In genomic region chr3:15272431-15273196, GRCh38 we compare ENCODE assay signal across 11 cellular contexts. TPM values are rescaled to one million over a fixed set of nuclear protein-coding genes. Genes with fewer than 3 reads are reported as not detected.
A peak's percentile ranks its signal among the peaks of the same experiment; 100 is the strongest.
DNase-seq lines count a peak whose midpoint lies in the region; ATAC-seq, FAIRE-seq and TF ChIP-seq lines count a peak whose summit lies in the region.
"Had no signal": no experiment of that assay in that cellular context is flagged by ENCODE, and none has a peak within 500 bp of the region (broad histone marks: within the 10 kb centered on the region; RNA-seq: fewer than 3 reads in every experiment).

No MANE protein-coding gene starts in this region.

- no peak for TF ChIP-seq EP300 in H1 (IDR thresholded peaks at IDR 0.05; ENCODE audit: borderline replicate concordance in 1 of 2, low read depth in 2 of 2, low read length in 2 of 2)

- H3K9me3 ChIP-seq in OCI-LY7 (ENCODE audit: low read length) (no peaks in the 10 kb centered on the region), H1 (ENCODE audit: insufficient read depth in 2 of 2, low read depth in 1 of 2, low read length in 1 of 2) (no peaks in the 10 kb centered on the region), spleen (no peaks in the 10 kb centered on the region)

- ATAC-seq in HG02642 (IDR thresholded peaks at IDR 0.05; ENCODE audit: poor library complexity, unreplicated experiment), result no peak

- H4K20me1 ChIP-seq in OCI-LY7 (ENCODE audit: insufficient read depth, low read length), result no peaks in the 10 kb centered on the region
- peaks cover 2 to 3% of the 10 kb centered on the region in 2 experiments for H4K20me1 ChIP-seq in H1 (replicated peaks in 1 of 2; ENCODE audit: control insufficient read depth in 1 of 2, insufficient read depth in 2 of 2, low read length in 2 of 2)

- peak; percentile 40 to 53; a peak in 3 of 4 replicates for TF ChIP-seq RAD21 in H1 (IDR thresholded peaks at IDR 0.05 in 1 of 2, conservative IDR thresholded peaks at IDR 0.05 in 1 of 2; ENCODE audit: low read depth in 2 of 2, low read length in 2 of 2)

- H3K27me3 ChIP-seq in H1 (replicated peaks in 1 of 4; ENCODE audit: control insufficient read depth in 3 of 4, extremely low read depth in 1 of 4, insufficient read depth in 3 of 4, low read length in 3 of 4), result no peaks in the 10 kb centered on the region
- H3K27me3 ChIP-seq in spleen (replicated peaks in 1 of 7), result no peaks in the 10 kb centered on the region

- no peaks in the 10 kb centered on the region; the same call in 1 of the 2 replicates for H3K79me1 ChIP-seq in H1 (ENCODE audit: low read depth, low read length)

- FAIRE-seq in H1 (lab: Jason Lieb, UNC), result no peak

- H3K27me3 Mint-ChIP-seq in T-helper 2 cell treated with Interferon-gamma antibody and Interleukin-4, amounts not matched to agents 5 μg/mL and 100 μg/mL, for 36 hours (ENCODE audit: low read depth), result no peaks in the 10 kb centered on the region

- H3K4me2 ChIP-seq in OCI-LY7 (ENCODE audit: low read length), result peak overlapping the region; percentile 62
- no peak overlapping the region for H3K4me2 ChIP-seq in H1 (ENCODE audit: insufficient read depth in 1 of 2, low read depth in 2 of 2, low read length in 2 of 2)

- BruUV-seq in OCI-LY7 (replicated peaks; lab: Mats Ljungman, UMichigan), result no TSS peak

- no peak overlapping the region for H3K56ac ChIP-seq in H1 (replicated peaks; ENCODE audit: insufficient read length, low read depth, low read length)

- H3K4me1 ChIP-seq in OCI-LY7 (ENCODE audit: insufficient read depth, low read length, poor library complexity, severe bottlenecking) (peaks cover 29% of the 10 kb centered on the region), H1 (replicated peaks in 1 of 4; ENCODE audit: control insufficient read depth in 3 of 4, insufficient read depth in 4 of 4, low read length in 3 of 4) (peaks cover 0 to 3% (median 0%) of the 10 kb centered on the region in 4 experiments; a peak in 2 of 7 replicates), spleen (peaks cover 43 to 100% (median 82%) of the 10 kb centered on the region in 6 donors)

- intact Hi-C loops in OCI-LY7 (cut with micrococcal nuclease; ENCODE audit: unreplicated experiment), result no loop called here
- intact Hi-C loops in spleen (cut with DNase I; ENCODE audit: low total_unique reads), result loop anchor here (10.0 kb wide), 1 partner anchor 62 kb away; the partner anchor contains the start of gene SH3BP5

- no peak overlapping the region for H4K91ac ChIP-seq in H1 (replicated peaks; ENCODE audit: insufficient read length, low read length)

- no peaks in the 10 kb centered on the region for H3K9me2 ChIP-seq in OCI-LY7 (ENCODE audit: insufficient read depth, low read length)

- TF ChIP-seq CTCF in OCI-LY7 (conservative IDR thresholded peaks at IDR 0.05; ENCODE audit: low read length) (peak; percentile 33; the same call in 1 of the 2 replicates), H1 (IDR thresholded peaks at IDR 0.05; ENCODE audit: control extremely low read depth in 1 of 3, insufficient read depth in 1 of 3, low read depth in 1 of 3, low read length in 3 of 3) (peak; percentile 28 to 50 (median 39)), spleen (IDR thresholded peaks at IDR 0.05 in 8 of 11, conservative IDR thresholded peaks at IDR 0.05 in 3 of 11) (no peak)

- no peak overlapping the region for H2AK5ac ChIP-seq in H1 (ENCODE audit: low read depth, low read length)

- H3K9ac ChIP-seq in H1 (replicated peaks in 1 of 4; ENCODE audit: extremely low read depth in 1 of 4, low read depth in 3 of 4, low read length in 3 of 4), result no peak overlapping the region

- no peaks in the 10 kb centered on the region for H3K23me2 ChIP-seq in H1 (ENCODE audit: low read depth, low read length)

- H3K36me3 Mint-ChIP-seq in T-helper 2 cell treated with Interferon-gamma antibody and Interleukin-4, amounts not matched to agents 5 μg/mL and 100 μg/mL, for 36 hours (ENCODE audit: low read depth), result peaks cover 24% of the 10 kb centered on the region

- H3K27ac Mint-ChIP-seq in T-helper 2 cell treated with Interferon-gamma antibody and Interleukin-4, amounts not matched to agents 5 μg/mL and 100 μg/mL, for 36 hours, result peak overlapping the region; percentile 86

- H3K4ac ChIP-seq in H1 (replicated peaks; ENCODE audit: insufficient read length, low read depth, low read length), result no peak overlapping the region

- WGBS in H1 (ENCODE audit: extremely low coverage in 1 of 2, insufficient coverage in 1 of 2, insufficient read length in 1 of 2, insufficient replicate concordance in 2 of 2, low coverage in 1 of 2, low lambda C conversion rate in 2 of 2, missing lambda C conversion rate in 1 of 2), 2 experiments, result 79% methylated on average over 7 of the region's 7 CpGs; no CpG with 5 or more reads in 1 of the 2 experiments
- WGBS in spleen, 5 donors, result 67 to 82% (median 71%) methylated on average over 7 of the region's 7 CpGs

- no peak overlapping the region for H3K4me3 ChIP-seq in OCI-LY7 (ENCODE audit: low read depth, low read length, poor library complexity, severe bottlenecking)
- no peak overlapping the region for H3K4me3 ChIP-seq in H1 (ENCODE audit: extremely low read depth in 1 of 4, insufficient read depth in 2 of 4, low read depth in 3 of 4, low read length in 4 of 4)
- H3K4me3 ChIP-seq in spleen, result peak overlapping the region in 1 of 8 donors; percentile 51

- H3K14ac ChIP-seq in H1 (ENCODE audit: insufficient read length), result no peak overlapping the region

- no peaks in the 10 kb centered on the region for H3K9me3 Mint-ChIP-seq in T-helper 2 cell treated with Interferon-gamma antibody and Interleukin-4, amounts not matched to agents 5 μg/mL and 100 μg/mL, for 36 hours

- H3K36me3 ChIP-seq in OCI-LY7 (ENCODE audit: insufficient read depth, low read length) (peaks cover 14% of the 10 kb centered on the region; the same call in 1 of the 2 replicates), H1 (ENCODE audit: control insufficient read depth in 2 of 4, insufficient read depth in 4 of 4, low read length in 3 of 4) (no peaks in the 10 kb centered on the region), spleen (peaks cover 0 to 18% (median 0%) of the 10 kb centered on the region in 6 donors)

- no peak overlapping the region for H2BK5ac ChIP-seq in H1 (ENCODE audit: low read depth, low read length)

- H3K23ac ChIP-seq in H1 (ENCODE audit: insufficient read length), result no peak overlapping the region

- H4K8ac ChIP-seq in H1 (ENCODE audit: extremely low read depth, insufficient read depth, low read length), result no peak overlapping the region

- H3K27ac ChIP-seq in OCI-LY7 (ENCODE audit: low read depth, low read length, poor library complexity, severe bottlenecking) (no peak overlapping the region), H1 (ENCODE audit: low read depth, low read length) (no peak overlapping the region; the same call in 1 of the 2 replicates), spleen (peak overlapping the region; percentile 7 to 88 (median 82))

- H2BK12ac ChIP-seq in H1 (ENCODE audit: low read depth, low read length), result no peak overlapping the region

- no peak overlapping the region for H2BK15ac ChIP-seq in H1 (ENCODE audit: low read length)

- no peaks in the 10 kb centered on the region for H3K79me2 ChIP-seq in OCI-LY7 (ENCODE audit: insufficient read depth, low read depth, low read length)
- H3K79me2 ChIP-seq in H1 (ENCODE audit: control insufficient read depth in 1 of 2, insufficient read depth in 2 of 2, low read length in 2 of 2), result no peaks in the 10 kb centered on the region

- H2AFZ ChIP-seq in OCI-LY7 (ENCODE audit: low read length) (no peak overlapping the region), H1 (ENCODE audit: low read length) (no peak overlapping the region)

- DNase-seq in T-helper 2 cell treated with Interferon-gamma antibody and Interleukin-4, amounts not matched to agents 5 μg/mL and 100 μg/mL, for 36 hours (ENCODE audit: low spot score), result no peak
- no peak for DNase-seq in T-helper 2 cell
- no peak for DNase-seq in OCI-LY7 (ENCODE audit: low spot score)
- no peak for DNase-seq in H1 (ENCODE audit: low read depth in 1 of 2, low spot score in 2 of 2)
- no peak for DNase-seq in spleen
- no peak for DNase-seq in T-helper 9 cell
- DNase-seq in stimulated activated CD4-positive, alpha-beta T cell treated with anti-CD3 and anti-CD28 coated beads, Interleukin-12 subunit alpha, Interleukin-12 subunit beta, amount 100 ng/mL, for 4 hours, result no peak
- DNase-seq: kidney glomerular epithelial cell, NCI-H187 treated with DMSO at 0.1 percent for 48 hours, retina had no signal

- CTCF ChIA-PET in OCI-LY7 (lab: Charles Lee; ENCODE audit: unreplicated experiment), result no interaction called here
- CTCF ChIA-PET in H1 (lab: Charles Lee; ENCODE audit: partially characterized antibody), result interaction anchor here (0.6 to 15.5 kb wide), 11 partner anchors 11 to 196 kb away, joined by 3 to 227 read pairs (median 4); partner anchors contain the start of gene SH3BP5

- H3K4me3 Mint-ChIP-seq in T-helper 2 cell treated with Interferon-gamma antibody and Interleukin-4, amounts not matched to agents 5 μg/mL and 100 μg/mL, for 36 hours, result peak overlapping the region; percentile 67

- no peak overlapping the region for H4K5ac ChIP-seq in H1 (ENCODE audit: insufficient read length, low read depth, low read length)

- no peak overlapping the region for H2BK120ac ChIP-seq in H1 (replicated peaks; ENCODE audit: low read depth, low read length)

- TF ChIP-seq POLR2A in H1 (IDR thresholded peaks at IDR 0.05; ENCODE audit: control extremely low read depth in 1 of 2, low read depth in 2 of 2, low read length in 2 of 2) (no peak), spleen (IDR thresholded peaks at IDR 0.05) (no peak)

- POLR2A ChIA-PET in OCI-LY7 (lab: Charles Lee), result interaction anchor here (0.7 kb wide), 1 partner anchor 89 kb away, joined by 3 read pairs; no protein-coding TSS in a partner anchor
- POLR2A ChIA-PET in H1 (lab: Charles Lee; ENCODE audit: partially characterized antibody), result interaction anchor here (1.0 kb wide), 1 partner anchor 60 kb away, joined by 3 read pairs; the partner anchor contains the start of gene SH3BP5

- peaks cover 65% of the 10 kb centered on the region for H3K4me1 Mint-ChIP-seq in T-helper 2 cell treated with Interferon-gamma antibody and Interleukin-4, amounts not matched to agents 5 μg/mL and 100 μg/mL, for 36 hours (ENCODE audit: low read depth)

- no peak overlapping the region for H3K18ac ChIP-seq in H1 (ENCODE audit: extremely low read depth, low read length)

- no peak overlapping the region for H2BK20ac ChIP-seq in H1 (ENCODE audit: low read length)

RNA-seq across cellular contexts. Expression of gene SH3BP5, which starts 59.8 kb away (rescaled TPM):
- total RNA-seq in OCI-LY7 (2014; rRNA removed; shearing (Covaris generic)), result 15.1 and 15.7 TPM in 2 replicates
- total RNA-seq in OCI-LY7 (2022) (24.8 and 31.3 TPM in 2 replicates), spleen (10 to 100 TPM; 46.6 to 75.0 (median 62.3) TPM)
- 9.4 and 9.7 TPM in 2 replicates for total RNA-seq in H1 (2021; fragmentation: NEBNext Ultra II Directional; extraction: Animal tissue kit (Norgen Biotek cat#: 25700))
- polyA plus RNA-seq in H1 (2011; rRNA removed) (6.3 and 7.1 TPM in 2 replicates), spleen (10 to 100 TPM; 36.4 to 46.0 (median 39.7) TPM)
- 10.8 TPM for polyA plus RNA-seq in H1 (2011; cell fraction: cytosol; rRNA removed)
- 8.9 TPM for polyA plus RNA-seq in H1 (2011; cell fraction: nucleus; rRNA removed)
- 9.6 to 12.8 TPM (median 10.5 TPM) in 4 replicates for polyA plus RNA-seq in H1 (2012, experiment 1 of 2)
- 2.4 TPM for polyA plus RNA-seq in H1 (2012, experiment 2 of 2)
- polyA plus RNA-seq in H1 (2013, experiment 1 of 2), result 4.6 TPM
- 5.1 TPM for polyA plus RNA-seq in H1 (2013, experiment 2 of 2)
- 6.6 and 7.8 TPM in 2 replicates for polyA minus RNA-seq in H1 (2011; rRNA and poly(A)+ RNA removed)
- polyA minus RNA-seq in H1 (2011; cell fraction: cytosol; rRNA and poly(A)+ RNA removed), result 9.8 TPM
- 6.4 TPM for polyA minus RNA-seq in H1 (2011; cell fraction: nucleus; rRNA and poly(A)+ RNA removed)

Comparison
In these comparisons a context has a peak if more than half of its experiments do, and no peak if none do; other contexts are left out.
1. H3K27ac ChIP-seq: peak in spleen (8 of 8); none in OCI-LY7 (single experiment) and H1 (single experiment).
2. CTCF ChIP-seq: peak in OCI-LY7 (single experiment) and H1 (3 of 3); none in spleen (0 of 11).